Comparison of ENCODE assay signal across 8 cellular contexts in the genomic region with DNA sequence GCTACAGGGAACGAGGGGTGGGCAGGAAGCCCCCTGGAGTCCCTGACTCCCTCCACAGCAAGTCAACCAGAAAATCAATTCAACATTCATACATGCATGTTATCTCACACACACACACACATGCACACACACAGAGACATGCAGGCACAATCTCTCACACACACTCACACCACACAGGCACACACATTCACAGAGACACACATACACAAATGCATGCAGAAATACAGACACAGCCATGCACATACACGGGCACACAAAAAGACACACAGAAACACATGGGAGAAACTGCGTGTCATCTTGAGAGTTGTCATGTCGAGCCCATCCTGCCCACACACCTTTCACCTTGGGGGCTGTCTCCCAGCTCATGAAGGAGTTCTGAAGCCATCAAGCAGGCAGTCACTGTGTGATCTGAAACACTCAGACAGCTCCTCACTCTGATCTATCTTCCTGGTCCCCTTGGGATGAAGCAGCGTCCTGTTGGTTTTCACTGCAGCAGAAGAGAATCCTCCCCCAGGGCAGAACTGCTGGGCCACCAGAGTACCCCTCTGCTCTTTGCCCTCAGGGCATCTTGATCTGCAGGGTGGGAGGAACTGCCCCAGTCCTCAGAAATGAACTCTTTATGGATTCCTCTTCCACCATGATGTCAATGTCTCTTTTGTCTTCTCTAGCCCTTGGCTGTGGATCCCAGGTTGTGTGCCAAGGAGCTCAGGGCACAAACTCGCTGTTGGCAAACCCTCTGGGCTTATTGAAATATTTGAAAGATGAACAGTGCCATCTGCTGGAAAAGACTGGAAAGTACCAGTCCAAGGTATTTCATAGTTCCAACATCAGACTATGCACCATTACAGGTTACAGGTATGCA. TPM values are rescaled to one million over a fixed set of nuclear protein-coding genes. Genes with fewer than 3 reads are reported as not detected.
A peak's percentile ranks its signal among the peaks of the same experiment; 100 is the strongest.
DNase-seq lines count a peak whose midpoint lies in the region; ATAC-seq, FAIRE-seq and TF ChIP-seq lines count a peak whose summit lies in the region.

No MANE protein-coding gene starts in this region.

- intact Hi-C loops in right cardiac atrium (cut with DNase I) (loop anchor here (2.0 to 5.0 kb wide), 4 partner anchors 79 to 84 kb away; no protein-coding TSS in a partner anchor), sciatic nerve (cut with DNase I) (loop anchor here (2.0 kb wide), 1 partner anchor 82 kb away; no protein-coding TSS in a partner anchor)

- no peak overlapping the region for H3K27ac Mint-ChIP-seq in astrocyte (ENCODE audit: unreplicated experiment)

- H3K4me1 Mint-ChIP-seq in astrocyte (ENCODE audit: low read depth, unreplicated experiment): peaks cover 1% of the 10 kb centered on the region

- FAIRE-seq in astrocyte (lab: Jason Lieb, UNC): peak; percentile 26

- no peaks in the 10 kb centered on the region for H3K9me2 ChIP-seq in Loucy (replicated peaks; ENCODE audit: low read depth, low read length)

- ATAC-seq in GM19043 (IDR thresholded peaks at IDR 0.05; ENCODE audit: low read depth, unreplicated experiment) (peak; percentile 61), right cardiac atrium (peak; percentile 68 to 71), sciatic nerve (peak; percentile 74)

- peaks cover 77% of the 10 kb centered on the region for H3K27me3 Mint-ChIP-seq in astrocyte (ENCODE audit: low read depth, unreplicated experiment)

- no peak overlapping the region for H3K4me3 ChIP-seq in Loucy (ENCODE audit: low read length, poor library complexity, severe bottlenecking)
- no peak overlapping the region for H3K4me3 ChIP-seq in SK-N-MC
- H3K4me3 ChIP-seq in astrocyte (ENCODE audit: insufficient read depth, low read depth, low read length): no peak overlapping the region
- H3K4me3 ChIP-seq in right cardiac atrium (ENCODE audit: low read length): no peak overlapping the region

- WGBS in right cardiac atrium: 29% methylated on average over 6 of the region's 6 CpGs

- no peaks in the 10 kb centered on the region for H4K20me1 ChIP-seq in Loucy (ENCODE audit: insufficient read depth, low read length, poor library complexity, severe bottlenecking)
- H4K20me1 ChIP-seq in astrocyte (ENCODE audit: insufficient read depth, low read length): no peaks in the 10 kb centered on the region

- H3K9me3 Mint-ChIP-seq in astrocyte (ENCODE audit: unreplicated experiment): peaks cover 4% of the 10 kb centered on the region

- TF ChIP-seq CTCF in Loucy (conservative IDR thresholded peaks at IDR 0.05; ENCODE audit: low read length): peak; percentile 64
- TF ChIP-seq CTCF in astrocyte (IDR thresholded peaks at IDR 0.05; ENCODE audit: insufficient read depth, low read depth, low read length): peak; percentile 55

- H3K9ac ChIP-seq in Loucy (ENCODE audit: low read depth, low read length, poor library complexity, severe bottlenecking): no peak overlapping the region
- no peak overlapping the region for H3K9ac ChIP-seq in SK-N-MC (ENCODE audit: insufficient read length)
- no peak overlapping the region for H3K9ac ChIP-seq in astrocyte (ENCODE audit: low read length)

- H3K36me3 ChIP-seq in Loucy (ENCODE audit: insufficient read depth, low read length) (no peaks in the 10 kb centered on the region), SK-N-MC (ENCODE audit: insufficient read depth, low read length) (no peaks in the 10 kb centered on the region), astrocyte (ENCODE audit: insufficient read depth, low read length) (no peaks in the 10 kb centered on the region)

- no peaks in the 10 kb centered on the region for H3K79me2 ChIP-seq in Loucy (ENCODE audit: insufficient read depth, low read length)
- no peaks in the 10 kb centered on the region for H3K79me2 ChIP-seq in astrocyte (ENCODE audit: insufficient read depth, low read length)

- H3K9me3 ChIP-seq in Loucy (ENCODE audit: insufficient read depth, low read depth, low read length): no peaks in the 10 kb centered on the region
- no peaks in the 10 kb centered on the region for H3K9me3 ChIP-seq in SK-N-MC (ENCODE audit: low read depth, low read length)
- H3K9me3 ChIP-seq in astrocyte (ENCODE audit: insufficient read depth, low read depth, low read length): no peaks in the 10 kb centered on the region
- no peaks in the 10 kb centered on the region for H3K9me3 ChIP-seq in right cardiac atrium (ENCODE audit: control insufficient read depth, low read length)

- H3K27ac ChIP-seq in SK-N-MC (no peak overlapping the region), astrocyte (ENCODE audit: low read depth, low read length) (no peak overlapping the region), right cardiac atrium (ENCODE audit: low read length) (no peak overlapping the region)

- H3K27me3 ChIP-seq in Loucy (ENCODE audit: insufficient read depth, low read length, poor library complexity, severe bottlenecking) (no peaks in the 10 kb centered on the region), astrocyte (ENCODE audit: insufficient read depth, low read length) (peaks cover 46% of the 10 kb centered on the region), right cardiac atrium (ENCODE audit: control insufficient read depth, insufficient read depth) (no peaks in the 10 kb centered on the region)

- no peaks in the 10 kb centered on the region for H3F3A ChIP-seq in Loucy (ENCODE audit: low read depth)

- H3K4me1 ChIP-seq in Loucy (ENCODE audit: insufficient read depth, low read length, poor library complexity, severe bottlenecking) (no peaks in the 10 kb centered on the region), astrocyte (ENCODE audit: insufficient read depth, low read length) (no peaks in the 10 kb centered on the region), right cardiac atrium (ENCODE audit: control insufficient read depth, insufficient read depth, low read length) (no peaks in the 10 kb centered on the region)

- H2AFZ ChIP-seq in Loucy (ENCODE audit: low read length): no peak overlapping the region; the same call in 1 of the 2 replicates
- no peak overlapping the region for H2AFZ ChIP-seq in astrocyte (ENCODE audit: low read depth, low read length)

- H3K4me3 Mint-ChIP-seq in astrocyte (ENCODE audit: unreplicated experiment): no peak overlapping the region

- H3K36me3 Mint-ChIP-seq in astrocyte (ENCODE audit: low read depth, unreplicated experiment): no peaks in the 10 kb centered on the region

- no peak overlapping the region for H3K4me2 ChIP-seq in Loucy (ENCODE audit: low read depth, low read length, poor library complexity, severe bottlenecking)
- no peak overlapping the region for H3K4me2 ChIP-seq in astrocyte (ENCODE audit: low read length)

- DNase-seq in COLO829 (ENCODE audit: low spot score) (peak; percentile 77), SK-N-MC (ENCODE audit: low read depth, low spot score) (peak; percentile 35), astrocyte (ENCODE audit: low read depth) (peak; percentile 20), right cardiac atrium (peak in 2 of 3 donors; percentile 51 to 78), sciatic nerve (ENCODE audit: low spot score) (no peak), GOT3 (lab: John Stamatoyannopoulos, UW) (no peak)

RNA-seq across cellular contexts. Expression of a gene that starts 8.8 kb away (rescaled TPM):
- total RNA-seq in astrocyte (not detected in 2 replicates), right cardiac atrium (not detected), sciatic nerve (not detected)
- polyA plus RNA-seq in right cardiac atrium: not detected

RNA-seq across cellular contexts. Expression of a gene that starts 52.4 kb away (rescaled TPM):
- total RNA-seq in astrocyte (14.7 and 17.4 TPM in 2 replicates), right cardiac atrium (1 to 10 TPM; 1.1 to 2.4 (median 1.5) TPM), sciatic nerve (2.9 TPM)
- 0.43 TPM for polyA plus RNA-seq in right cardiac atrium

RNA-seq across cellular contexts. Expression of a gene that starts 52.8 kb away (rescaled TPM):
- 7.4 and 8.8 TPM in 2 replicates for total RNA-seq in astrocyte
- under 1 TPM in 3 of 4 donors, not detected in 1; 0.20 to 0.22 (median 0.21) TPM for total RNA-seq in right cardiac atrium
- polyA plus RNA-seq in right cardiac atrium: 0.20 TPM
- total RNA-seq in sciatic nerve: not detected

Comparison
In these comparisons a context has a peak if more than half of its experiments do, and no peak if none do; other contexts are left out.
1. DNase-seq: peak in COLO829 (single experiment), SK-N-MC (single experiment), astrocyte (single experiment) and right cardiac atrium (2 of 3); none in sciatic nerve (single experiment) and GOT3 (single experiment).
2. Peak in every context shown above with its lines, with median percentiles within 50 percentile points of each other: ATAC-seq.